Comparison of ENCODE assay signal across 31 cellular contexts in the genomic region with DNA sequence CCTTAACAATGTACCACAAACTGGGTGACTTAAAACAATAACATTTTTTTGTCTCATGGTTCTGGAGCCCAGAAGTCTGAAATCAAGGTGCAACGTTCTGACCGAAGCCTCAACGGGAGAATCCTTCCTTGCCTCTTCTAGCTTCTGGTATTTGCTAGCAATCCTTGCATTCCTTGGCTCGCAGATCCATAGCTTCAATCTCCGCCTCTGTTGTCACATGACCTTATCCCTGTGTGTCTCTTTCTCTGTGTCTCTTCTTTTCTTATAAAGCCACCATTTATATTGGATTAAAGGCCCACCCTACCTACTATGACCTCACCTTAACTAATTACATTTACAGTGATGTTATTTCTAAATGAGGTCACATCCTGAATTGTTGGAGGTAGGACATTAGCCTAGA. TPM values are rescaled to one million over a fixed set of nuclear protein-coding genes. Genes with fewer than 3 reads are reported as not detected.
"Had no signal": no experiment of that assay in that cellular context is flagged by ENCODE, and none has a peak within 500 bp of the region (broad histone marks: within the 10 kb centered on the region; RNA-seq: fewer than 3 reads in every experiment).

No MANE protein-coding gene starts in this region.

- ATAC-seq: foreskin keratinocyte; heart right ventricle; left lobe of liver; mucosa of descending colon; natural killer cell treated with Interleukin-12 subunit alpha and Interleukin-12 subunit beta and Interleukin-15 and Interleukin-18, amount 100 ng/mL, for 72 hours; right cardiac atrium; stimulated activated memory B cell treated with anti-CD40 and anti-IgM and Interleukin-4, amounts not matched to agents 10 μg/mL and 1 μg/mL and 100 μg/mL, for 72 hours; stimulated activated naive CD8-positive, alpha-beta T cell treated with anti-CD3 and anti-CD28 coated beads, Interleukin-15, Interleukin-2, amounts not matched to agents 100 U/mL and 50 U/mL, for 24 hours; upper lobe of right lung had no signal

- H3K4me3 Mint-ChIP-seq: memory B cell; mesothelial cell of epicardium; naive B cell; natural killer cell treated with Interleukin-12 subunit alpha and Interleukin-12 subunit beta and Interleukin-15 and Interleukin-18, amount 100 ng/mL, for 72 hours; neural crest cell; stimulated activated memory B cell treated with anti-CD40 and anti-IgM and Interleukin-4, amounts not matched to agents 10 μg/mL and 1 μg/mL and 100 μg/mL, for 72 hours had no signal

- H3K4me3 ChIP-seq: dorsolateral prefrontal cortex, esophagus muscularis mucosa, heart right ventricle, lung, mucosa of descending colon, skin epidermis, spleen, thoracic aorta, tibial nerve, upper lobe of right lung, vagina had no signal

- H3K27ac Mint-ChIP-seq: memory B cell; mesothelial cell of epicardium; naive B cell; natural killer cell treated with Interleukin-12 subunit alpha and Interleukin-12 subunit beta and Interleukin-15 and Interleukin-18, amount 100 ng/mL, for 72 hours; progenitor cell of endocrine pancreas; stimulated activated memory B cell treated with anti-CD40 and anti-IgM and Interleukin-4, amounts not matched to agents 10 μg/mL and 1 μg/mL and 100 μg/mL, for 72 hours had no signal

- H3K27me3 ChIP-seq: esophagus muscularis mucosa, foreskin keratinocyte, heart right ventricle, spleen, tibial nerve, upper lobe of right lung, vagina had no signal

- H3K36me3 Mint-ChIP-seq: memory B cell; mesothelial cell of epicardium; naive B cell; natural killer cell treated with Interleukin-12 subunit alpha and Interleukin-12 subunit beta and Interleukin-15 and Interleukin-18, amount 100 ng/mL, for 72 hours; stimulated activated memory B cell treated with anti-CD40 and anti-IgM and Interleukin-4, amounts not matched to agents 10 μg/mL and 1 μg/mL and 100 μg/mL, for 72 hours had no signal

- FAIRE-seq: colon, kidney had no signal

- DNase-seq: dorsolateral prefrontal cortex; effector CD4-positive, alpha-beta T cell; foreskin keratinocyte; glutamatergic neuron; heart right ventricle; hippocampal formation; kidney; mucosa of descending colon; naive B cell; right cardiac atrium; spleen; stimulated activated CD4-positive, alpha-beta T cell treated with anti-CD3 and anti-CD28 coated beads, Interleukin-4, amount 100 ng/mL, for 4 hours; stimulated activated naive CD8-positive, alpha-beta T cell treated with anti-CD3 and anti-CD28 coated beads, Interleukin-15, Interleukin-2, amounts not matched to agents 100 U/mL and 50 U/mL, for 24 hours; substantia nigra; upper lobe of right lung had no signal

- H3K4me1 ChIP-seq: esophagus muscularis mucosa, foreskin keratinocyte, heart right ventricle, parathyroid adenoma, spleen, tibial nerve, upper lobe of right lung, vagina had no signal

- H3K9me3 ChIP-seq: esophagus muscularis mucosa, mucosa of descending colon, thoracic aorta, upper lobe of right lung, vagina had no signal

- H3K27ac ChIP-seq: dorsolateral prefrontal cortex, epithelial cell of prostate, esophagus muscularis mucosa, foreskin keratinocyte, heart right ventricle, parathyroid adenoma, skin epidermis, spleen, thoracic aorta, tibial nerve, upper lobe of right lung, vagina had no signal

- H3K27me3 Mint-ChIP-seq: progenitor cell of endocrine pancreas; stimulated activated memory B cell treated with anti-CD40 and anti-IgM and Interleukin-4, amounts not matched to agents 10 μg/mL and 1 μg/mL and 100 μg/mL, for 72 hours had no signal

- H3K36me3 ChIP-seq: esophagus muscularis mucosa, heart right ventricle, spleen, thoracic aorta, tibial nerve, upper lobe of right lung, vagina had no signal

- H3K79me2 ChIP-seq: parathyroid adenoma had no signal

- H3K4me1 Mint-ChIP-seq: memory B cell; mesothelial cell of epicardium; naive B cell; stimulated activated memory B cell treated with anti-CD40 and anti-IgM and Interleukin-4, amounts not matched to agents 10 μg/mL and 1 μg/mL and 100 μg/mL, for 72 hours had no signal

- H3K9me3 Mint-ChIP-seq: memory B cell; natural killer cell treated with Interleukin-12 subunit alpha and Interleukin-12 subunit beta and Interleukin-15 and Interleukin-18, amount 100 ng/mL, for 72 hours; stimulated activated memory B cell treated with anti-CD40 and anti-IgM and Interleukin-4, amounts not matched to agents 10 μg/mL and 1 μg/mL and 100 μg/mL, for 72 hours had no signal

- H2AFZ ChIP-seq: parathyroid adenoma had no signal

- H3K9ac ChIP-seq: parathyroid adenoma had no signal

RNA-seq across cellular contexts. Expression of a gene that starts 37.2 kb away (rescaled TPM):
- total RNA-seq: foreskin keratinocyte, left lobe of liver had no signal
- polyA plus RNA-seq: foreskin keratinocyte had no signal
